In the genomic region with DNA sequence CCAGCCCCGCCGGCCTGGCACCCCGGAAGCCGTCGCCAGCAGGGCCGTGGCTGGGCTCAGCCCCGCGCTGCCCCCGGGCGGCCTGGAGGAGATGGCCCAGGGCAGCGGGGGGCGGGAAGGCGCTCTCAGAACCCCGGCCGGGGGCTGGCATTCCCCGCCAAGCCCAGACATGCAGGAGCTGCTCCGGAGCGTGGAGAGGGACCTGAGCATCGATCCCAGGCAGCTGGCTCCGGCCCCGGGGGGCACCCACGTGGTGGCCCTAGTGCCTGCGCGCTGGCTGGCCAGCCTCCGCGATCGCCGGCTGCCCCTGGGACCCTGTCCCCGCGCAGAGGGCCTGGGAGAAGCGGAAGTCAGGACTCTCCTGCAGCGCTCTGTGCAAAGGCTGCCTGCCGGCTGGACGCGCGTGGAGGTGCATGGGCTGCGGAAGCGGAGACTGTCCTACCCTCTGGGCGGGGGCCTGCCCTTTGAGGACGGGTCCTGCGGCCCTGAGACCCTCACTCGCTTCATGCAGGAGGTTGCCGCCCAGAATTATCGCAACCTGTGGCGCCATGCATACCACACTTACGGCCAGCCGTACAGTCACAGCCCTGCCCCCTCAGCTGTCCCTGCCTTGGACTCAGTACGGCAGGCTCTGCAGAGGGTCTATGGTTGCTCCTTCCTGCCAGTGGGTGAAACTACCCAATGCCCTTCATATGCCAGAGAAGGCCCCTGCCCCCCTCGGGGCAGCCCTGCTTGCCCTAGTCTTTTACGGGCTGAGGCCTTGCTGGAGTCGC, we compare ENCODE assay signal across 8 cellular contexts. TPM values are rescaled to one million over a fixed set of nuclear protein-coding genes. Genes with fewer than 3 reads are reported as not detected.
DNase-seq lines count a peak whose midpoint lies in the region; ATAC-seq, FAIRE-seq and TF ChIP-seq lines count a peak whose summit lies in the region.

No MANE protein-coding gene starts in this region.

- WGBS in adrenal gland, 4 donors = 10 to 61% (median 15%) methylated on average over 7 to 51 of the region's 51 CpGs; no CpG with 5 or more reads in 1 of the 4 donors

- no peak for DNase-seq in AG04450 (ENCODE audit: low read depth, low spot score)
- DNase-seq in GM19239 (ENCODE audit: insufficient read length, low spot score) = no peak
- peak; percentile 52 for DNase-seq in HuH-7.5 (ENCODE audit: low spot score)
- peak in 2 of 7 donors; percentile 39 to 62 for DNase-seq in adrenal gland
- DNase-seq in stimulated activated effector memory CD8-positive, alpha-beta T cell treated with anti-CD3 and anti-CD28 coated beads, Interleukin-12 subunit alpha, Interleukin-12 subunit beta, amount 100 ng/mL, for 72 hours (ENCODE audit: low spot score in 2 of 2) = no peak
- no peak for DNase-seq in stimulated activated CD4-positive, alpha-beta T cell treated with anti-CD3 and anti-CD28 coated beads, Interleukin-4, amount 100 ng/mL, for 24 hours
- DNase-seq in amniotic stem cell (lab: John Stamatoyannopoulos, UW) = no peak

- peaks cover 9 to 41% of the 10 kb centered on the region in 2 donors for H3K4me1 ChIP-seq in adrenal gland (replicated peaks in 1 of 2)
- no peaks in the 10 kb centered on the region for H3K4me1 ChIP-seq in iPS-20b (ENCODE audit: insufficient read depth, low read length)

- H3K9ac ChIP-seq in iPS-20b (ENCODE audit: low read depth, low read length) = peak overlapping the region; percentile 63; the same call in 1 of the 2 replicates

- H3K27ac Mint-ChIP-seq in stimulated activated effector memory CD8-positive, alpha-beta T cell treated with anti-CD3 and anti-CD28 coated beads, Interleukin-12 subunit alpha, Interleukin-12 subunit beta, amount 100 ng/mL, for 72 hours = peak overlapping the region; percentile 37

- H3K36me3 Mint-ChIP-seq in stimulated activated effector memory CD8-positive, alpha-beta T cell treated with anti-CD3 and anti-CD28 coated beads, Interleukin-12 subunit alpha, Interleukin-12 subunit beta, amount 100 ng/mL, for 72 hours = peaks cover 12% of the 10 kb centered on the region

- peak overlapping the region; percentile 73 for H3K4me3 Mint-ChIP-seq in stimulated activated effector memory CD8-positive, alpha-beta T cell treated with anti-CD3 and anti-CD28 coated beads, Interleukin-12 subunit alpha, Interleukin-12 subunit beta, amount 100 ng/mL, for 72 hours

- H3K4me1 Mint-ChIP-seq in stimulated activated effector memory CD8-positive, alpha-beta T cell treated with anti-CD3 and anti-CD28 coated beads, Interleukin-12 subunit alpha, Interleukin-12 subunit beta, amount 100 ng/mL, for 72 hours = peaks cover 44% of the 10 kb centered on the region

- POLR2A ChIA-PET in AG04450 (lab: Yijun Ruan, JAX) = interaction anchor here (1.2 to 1.6 kb wide), 2 partner anchors 9 to 39 kb away, joined by 3 to 7 read pairs; no protein-coding TSS in a partner anchor

- H3K27ac ChIP-seq in AG04450 (ENCODE audit: low read depth, low read length) = no peak overlapping the region
- H3K27ac ChIP-seq in adrenal gland = peak overlapping the region; percentile 51 to 94 (median 73)
- H3K27ac ChIP-seq in iPS-20b (ENCODE audit: low read length) = no peak overlapping the region

- peak; percentile 14 for FAIRE-seq in GM19239 (lab: Jason Lieb, UNC)

- peak; percentile 76 for ATAC-seq in stimulated activated effector memory CD8-positive, alpha-beta T cell treated with anti-CD3 and anti-CD28 coated beads, Interleukin-12 subunit alpha, Interleukin-12 subunit beta, amount 100 ng/mL, for 72 hours

- TF ChIP-seq CTCF in AG04450 (IDR thresholded peaks at IDR 0.05; ENCODE audit: low read depth, low read length) = no peak
- peak in 2 of 6 experiments; percentile 14 to 31 for TF ChIP-seq CTCF in adrenal gland (IDR thresholded peaks at IDR 0.05)

- no peak for TF ChIP-seq POLR2A in adrenal gland (IDR thresholded peaks at IDR 0.05)

- H3K4me3 ChIP-seq in AG04450 (ENCODE audit: low read depth, low read length) (peak overlapping the region; percentile 60), adrenal gland (peak overlapping the region in 3 of 4 donors; percentile 41 to 98 (median 62)), iPS-20b (ENCODE audit: low read length) (peak overlapping the region; percentile 63)

- H3K9me3 ChIP-seq in AG04450 (ENCODE audit: control insufficient read depth, insufficient read depth, low read length) (peaks cover 11% of the 10 kb centered on the region; the same call in 1 of the 2 replicates), adrenal gland (replicated peaks in 1 of 3) (no peaks in the 10 kb centered on the region), iPS-20b (ENCODE audit: insufficient read depth, low read depth, low read length) (no peaks in the 10 kb centered on the region)

- H3K36me3 ChIP-seq in adrenal gland (replicated peaks in 1 of 2) = peaks cover 0 to 29% of the 10 kb centered on the region in 2 donors
- H3K36me3 ChIP-seq in iPS-20b (ENCODE audit: insufficient read depth, low read depth, low read length) = no peaks in the 10 kb centered on the region

- H3K9me3 Mint-ChIP-seq in stimulated activated effector memory CD8-positive, alpha-beta T cell treated with anti-CD3 and anti-CD28 coated beads, Interleukin-12 subunit alpha, Interleukin-12 subunit beta, amount 100 ng/mL, for 72 hours = no peaks in the 10 kb centered on the region

- intact Hi-C loops in adrenal gland (cut with DNase I) = loop anchor here (5.0 kb wide), 1 partner anchor 57 kb away; no protein-coding TSS in a partner anchor

- CTCF ChIA-PET in AG04450 (lab: Charles Lee) = interaction anchor here (2.1 kb wide), 1 partner anchor 59 kb away, joined by 7 read pairs; no protein-coding TSS in a partner anchor

- H3K27me3 ChIP-seq in AG04450 (ENCODE audit: control insufficient read depth, insufficient read depth, low read length) = no peaks in the 10 kb centered on the region
- H3K27me3 ChIP-seq in adrenal gland = no peaks in the 10 kb centered on the region
- H3K27me3 ChIP-seq in iPS-20b (ENCODE audit: insufficient read depth, low read length) = no peaks in the 10 kb centered on the region; the same call in 1 of the 2 replicates

RNA-seq across cellular contexts. Expression of a gene that starts 0.6 kb away (rescaled TPM):
- 2.9 and 3.6 TPM in 2 replicates for polyA plus RNA-seq in AG04450 (2011; rRNA removed)
- polyA minus RNA-seq in AG04450 (2011; rRNA and poly(A)+ RNA removed) = 5.7 and 6.9 TPM in 2 replicates
- 10 to 100 TPM; 28.0 to 88.8 (median 44.6) TPM for total RNA-seq in adrenal gland
- polyA plus RNA-seq in adrenal gland = 10 to 100 TPM in 2 of 3 donors, 1 to 10 TPM in 1; 4.9 to 52.3 (median 20.2) TPM

RNA-seq across cellular contexts. Expression of a gene that starts 14.9 kb away (rescaled TPM):
- polyA plus RNA-seq in AG04450 (2011; rRNA removed) (3.0 and 3.1 TPM in 2 replicates), adrenal gland (10 to 100 TPM in 1 of 3 donors, 1 to 10 TPM in 2; 4.3 to 58.8 (median 7.2) TPM)
- 3.1 and 3.2 TPM in 2 replicates for polyA minus RNA-seq in AG04450 (2011; rRNA and poly(A)+ RNA removed)
- total RNA-seq in adrenal gland = 10 to 100 TPM in 5 of 8 donors, 1 to 10 TPM in 3; 6.8 to 48.7 (median 11.4) TPM

RNA-seq across cellular contexts. Expression of a gene that starts 17.6 kb away (rescaled TPM):
- 0.07 TPM in 1 of 2 replicates, not detected in the other for polyA plus RNA-seq in AG04450 (2011; rRNA removed)
- not detected in 2 replicates for polyA minus RNA-seq in AG04450 (2011; rRNA and poly(A)+ RNA removed)
- 1 to 10 TPM; 1.3 to 3.7 (median 2.4) TPM for total RNA-seq in adrenal gland
- polyA plus RNA-seq in adrenal gland = 1 to 10 TPM in 2 of 3 donors, under 1 TPM in 1; 0.59 to 6.4 (median 5.2) TPM

RNA-seq across cellular contexts. Expression of a gene that starts 36.8 kb away (rescaled TPM):
- polyA plus RNA-seq in AG04450 (2011; rRNA removed) (376 and 473 TPM in 2 replicates), adrenal gland (100 to 1,000 TPM in 2 of 3 donors, 10 to 100 TPM in 1; 70.4 to 310 (median 121) TPM)
- polyA minus RNA-seq in AG04450 (2011; rRNA and poly(A)+ RNA removed) = 64.2 and 93.9 TPM in 2 replicates
- 100 to 1,000 TPM in 5 of 8 donors, 10 to 100 TPM in 3; 72.8 to 290 (median 120) TPM for total RNA-seq in adrenal gland

RNA-seq across cellular contexts. Expression of a gene that starts 40.4 kb away (rescaled TPM):
- 126 and 161 TPM in 2 replicates for polyA plus RNA-seq in AG04450 (2011; rRNA removed)
- polyA minus RNA-seq in AG04450 (2011; rRNA and poly(A)+ RNA removed) = 420 and 507 TPM in 2 replicates
- 100 to 1,000 TPM; 179 to 748 (median 254) TPM for total RNA-seq in adrenal gland
- 100 to 1,000 TPM; 107 to 439 (median 155) TPM for polyA plus RNA-seq in adrenal gland

Comparison
In these comparisons a context has a peak if more than half of its experiments do, and no peak if none do; other contexts are left out.
1. H3K27ac ChIP-seq: peak in adrenal gland (5 of 5); none in AG04450 (single experiment) and iPS-20b (single experiment).
2. Peak in every context shown above with its lines, with median percentiles within 50 percentile points of each other: H3K4me3 ChIP-seq.